ENCODE assay signal across 27 cellular contexts in genomic region chr5:169549453-169549852, GRCh38.
"Had no signal": no experiment of that assay in that cellular context is flagged by ENCODE, and none has a peak within 500 bp of the region (broad histone marks: within the 10 kb centered on the region; RNA-seq: fewer than 3 reads in every experiment).

No MANE protein-coding gene starts in this region.

- H3K27ac Mint-ChIP-seq: naive thymus-derived CD4-positive, alpha-beta T cell; natural killer cell treated with Interleukin-12 subunit alpha and Interleukin-12 subunit beta and Interleukin-15 and Interleukin-18, amount 100 ng/mL, for 72 hours; progenitor cell of endocrine pancreas; stimulated activated naive B cell treated with anti-CD40 and anti-IgM and Interleukin-4, amounts not matched to agents 10 μg/mL and 1 μg/mL and 100 μg/mL, for 72 hours had no signal

- H3K36me3 ChIP-seq: lower lobe of right lung, ovary, right atrium auricular region, right lobe of liver, stomach, suprapubic skin, thoracic aorta, tibial artery, upper lobe of right lung had no signal

- H3K27me3 Mint-ChIP-seq: progenitor cell of endocrine pancreas had no signal

- H3K4me3 Mint-ChIP-seq: naive thymus-derived CD4-positive, alpha-beta T cell; natural killer cell treated with Interleukin-12 subunit alpha and Interleukin-12 subunit beta and Interleukin-15 and Interleukin-18, amount 100 ng/mL, for 72 hours; stimulated activated naive B cell treated with anti-CD40 and anti-IgM and Interleukin-4, amounts not matched to agents 10 μg/mL and 1 μg/mL and 100 μg/mL, for 72 hours had no signal

- H3K36me3 Mint-ChIP-seq: naive thymus-derived CD4-positive, alpha-beta T cell; natural killer cell treated with Interleukin-12 subunit alpha and Interleukin-12 subunit beta and Interleukin-15 and Interleukin-18, amount 100 ng/mL, for 72 hours; stimulated activated naive B cell treated with anti-CD40 and anti-IgM and Interleukin-4, amounts not matched to agents 10 μg/mL and 1 μg/mL and 100 μg/mL, for 72 hours had no signal

- H3K4me1 ChIP-seq: lower lobe of right lung, right atrium auricular region, right lobe of liver, stomach, upper lobe of right lung had no signal

- H3K27ac ChIP-seq: lower lobe of right lung, ovary, right atrium auricular region, right lobe of liver, stomach, suprapubic skin, thoracic aorta, tibial artery, upper lobe of right lung had no signal

- H3K9me3 ChIP-seq: lower lobe of right lung, mucosa of descending colon, ovary, right atrium auricular region, right lobe of liver, stomach, suprapubic skin, thoracic aorta, tibial artery, upper lobe of right lung had no signal

- H3K4me2 ChIP-seq: smooth muscle cell had no signal

- DNase-seq: hippocampal formation; kidney glomerular epithelial cell; left cardiac atrium; left ventricle myocardium superior; lower lobe of right lung; mammary epithelial cell; mesendoderm; midbrain; mucosa of descending colon; naive thymus-derived CD4-positive, alpha-beta T cell; ovary; right lobe of liver; stimulated activated CD4-positive, alpha-beta T cell treated with anti-CD3 and anti-CD28 coated beads, Interleukin-1b, Interleukin-23, amount 100 ng/mL, for 48 hours; stimulated activated CD4-positive, alpha-beta T cell treated with anti-CD3 and anti-CD28 coated beads, Interleukin-4, amount 100 ng/mL, for 1 hour; stimulated activated naive B cell treated with anti-CD40 and anti-IgM and Interleukin-4, amounts not matched to agents 10 μg/mL and 1 μg/mL and 100 μg/mL, for 72 hours; stimulated activated naive CD8-positive, alpha-beta T cell treated with anti-CD3 and anti-CD28 coated beads, Interleukin-15, Interleukin-2, amounts not matched to agents 100 U/mL and 50 U/mL, for 24 hours; stomach; tibial artery; trophoblast cell; upper lobe of right lung had no signal

- H3K4me3 ChIP-seq: lower lobe of right lung, mucosa of descending colon, ovary, right atrium auricular region, right lobe of liver, smooth muscle cell, stomach, suprapubic skin, thoracic aorta, tibial artery, upper lobe of right lung had no signal

- H3K9me3 Mint-ChIP-seq: natural killer cell treated with Interleukin-12 subunit alpha and Interleukin-12 subunit beta and Interleukin-15 and Interleukin-18, amount 100 ng/mL, for 72 hours had no signal

- H3K27me3 ChIP-seq: ovary, right atrium auricular region, suprapubic skin, tibial artery had no signal

- H3K4me1 Mint-ChIP-seq: naive thymus-derived CD4-positive, alpha-beta T cell; stimulated activated naive B cell treated with anti-CD40 and anti-IgM and Interleukin-4, amounts not matched to agents 10 μg/mL and 1 μg/mL and 100 μg/mL, for 72 hours had no signal

- FAIRE-seq: keratinocyte had no signal
